In the genomic region with DNA sequence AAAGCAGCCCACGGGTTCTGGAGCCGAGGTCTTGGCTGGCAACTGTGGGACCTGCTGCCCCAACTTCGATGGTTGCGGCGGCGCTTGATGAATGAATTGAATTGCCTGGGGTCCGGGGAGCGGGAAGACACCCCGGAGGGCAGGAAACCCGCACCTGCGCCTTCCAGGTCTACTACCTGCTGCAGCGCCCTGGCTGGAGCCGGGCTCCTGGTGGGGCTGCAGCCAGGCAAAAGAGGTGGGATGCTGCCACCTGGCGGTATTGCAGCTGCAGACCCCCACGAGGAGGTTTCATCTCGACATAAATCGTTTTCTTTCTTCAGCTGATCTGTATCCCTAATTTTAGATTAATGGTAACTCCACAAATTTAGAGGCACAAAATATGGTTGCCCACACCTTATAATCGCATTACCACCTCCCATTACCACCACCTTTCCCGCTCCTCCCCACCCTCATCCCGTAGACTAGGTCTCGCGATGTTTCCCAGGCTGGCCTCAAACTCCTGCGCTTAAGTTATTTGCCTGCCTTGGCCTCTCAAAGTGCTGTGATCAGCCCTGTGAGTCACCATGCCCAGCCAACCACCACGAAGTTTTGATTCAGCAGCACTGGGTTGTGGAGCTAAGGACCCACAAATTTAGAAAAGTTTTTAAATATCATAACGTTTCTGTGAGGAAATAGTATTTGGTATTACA, we compare ENCODE assay signal across 8 cellular contexts.
DNase-seq lines count a peak whose midpoint lies in the region; ATAC-seq and TF ChIP-seq lines count a peak whose summit lies in the region.
"Not testable (repeated sequence)": the region's sequence is repeated elsewhere in the genome, so short reads cannot be mapped to it uniquely, and the experiment has no call there.

No MANE protein-coding gene starts in this region.

- not testable (repeated sequence) for H3K4me3 Mint-ChIP-seq in GM23338; activated CD4-positive, alpha-beta memory T cell treated with anti-CD3 and anti-CD28 coated beads, Interleukin-2, amount 10 ng/mL, durations not matched to agents 7 days and 5 days

- not testable (repeated sequence) for ATAC-seq in GM23338

- not testable (repeated sequence) for H3K27me3 Mint-ChIP-seq in GM23338 (ENCODE audit: insufficient read depth, low read depth, poor library complexity); activated CD4-positive, alpha-beta memory T cell treated with anti-CD3 and anti-CD28 coated beads, Interleukin-2, amount 10 ng/mL, durations not matched to agents 7 days and 5 days

- H3K27ac Mint-ChIP-seq in GM23338; activated CD4-positive, alpha-beta memory T cell treated with anti-CD3 and anti-CD28 coated beads, Interleukin-2, amount 10 ng/mL, durations not matched to agents 7 days and 5 days: not testable (repeated sequence)

- H2AFZ ChIP-seq in GM23338: not testable (repeated sequence)

- not testable (repeated sequence) for H3K9me2 ChIP-seq in GM23338 (ENCODE audit: insufficient read depth)

- CTCF ChIA-PET in RWPE1 (lab: Yijun Ruan, JAX): interaction anchor here (0.6 kb wide), 1 partner anchor 20 kb away, joined by 7 read pairs; no protein-coding TSS in a partner anchor
- CTCF ChIA-PET in activated CD4-positive, alpha-beta memory T cell treated with anti-CD3 and anti-CD28 coated beads, Interleukin-2, amount 10 ng/mL, durations not matched to agents 7 days and 5 days (lab: Charles Lee): not testable (repeated sequence)

- peaks cover 98% of the 10 kb centered on the region for H3K9me3 Mint-ChIP-seq in GM23338
- H3K9me3 Mint-ChIP-seq in activated CD4-positive, alpha-beta memory T cell treated with anti-CD3 and anti-CD28 coated beads, Interleukin-2, amount 10 ng/mL, durations not matched to agents 7 days and 5 days: peaks cover 12% of the 10 kb centered on the region

- H3K9me3 ChIP-seq in BE2C: not testable (repeated sequence)

- not testable (repeated sequence) for H3K4me1 Mint-ChIP-seq in GM23338; activated CD4-positive, alpha-beta memory T cell treated with anti-CD3 and anti-CD28 coated beads, Interleukin-2, amount 10 ng/mL, durations not matched to agents 7 days and 5 days

- not testable (repeated sequence) for H3K4me2 ChIP-seq in GM23338

- H3K4me1 ChIP-seq in BE2C; GM23338 (ENCODE audit: insufficient read depth): not testable (repeated sequence)

- H3K36me3 ChIP-seq in BE2C; GM23338 (ENCODE audit: insufficient read depth): not testable (repeated sequence)

- not testable (repeated sequence) for H3F3A ChIP-seq in GM23338 (replicated peaks; ENCODE audit: low read depth)

- peaks cover 36% of the 10 kb centered on the region for H3K36me3 Mint-ChIP-seq in GM23338 (ENCODE audit: low read depth)
- not testable (repeated sequence) for H3K36me3 Mint-ChIP-seq in activated CD4-positive, alpha-beta memory T cell treated with anti-CD3 and anti-CD28 coated beads, Interleukin-2, amount 10 ng/mL, durations not matched to agents 7 days and 5 days (ENCODE audit: low read depth)

- peak; percentile 70 for DNase-seq in BE2C
- peak; percentile 16 for DNase-seq in GM23338 (ENCODE audit: low spot score)
- DNase-seq in LNCaP clone FGC (ENCODE audit: low read depth): peak; percentile 32
- peak; percentile 61 for DNase-seq in NCI-H2227 (lab: John Stamatoyannopoulos, UW; ENCODE audit: unreplicated experiment)
- not testable (repeated sequence) for DNase-seq in RWPE1 (ENCODE audit: low spot score); choroid plexus epithelial cell (ENCODE audit: low read depth)
- DNase-seq in activated CD4-positive, alpha-beta memory T cell treated with anti-CD3 and anti-CD28 coated beads, Interleukin-2, amount 10 ng/mL, durations not matched to agents 7 days and 5 days: peak; percentile 35
- peak in 2 of 3 donors; percentile 3 to 15 for DNase-seq in stimulated activated CD4-positive, alpha-beta T cell treated with anti-CD3 and anti-CD28 coated beads, Interleukin-12 subunit alpha, Interleukin-12 subunit beta, amount 100 ng/mL, for 48 hours (ENCODE audit: low read depth in 2 of 3, low spot score in 1 of 3)

- peak; percentile 76 for TF ChIP-seq CTCF in BE2C (IDR thresholded peaks at IDR 0.05; ENCODE audit: low read depth, low read length)
- TF ChIP-seq CTCF in GM23338 (conservative IDR thresholded peaks at IDR 0.05; ENCODE audit: low read depth in 2 of 2): peak; percentile 34 to 40; a peak in 3 of 4 replicates
- TF ChIP-seq CTCF in LNCaP clone FGC (IDR thresholded peaks at IDR 0.05; ENCODE audit: control insufficient read depth, extremely low read depth, insufficient read depth): peak; percentile 48
- TF ChIP-seq CTCF in RWPE1 (conservative IDR thresholded peaks at IDR 0.05; ENCODE audit: low read depth): peak; percentile 32
- peak; percentile 20 for TF ChIP-seq CTCF in choroid plexus epithelial cell (conservative IDR thresholded peaks at IDR 0.05; ENCODE audit: low read depth, low read length)

- H4K20me1 ChIP-seq in GM23338 (replicated peaks; ENCODE audit: insufficient read depth): not testable (repeated sequence)

- not testable (repeated sequence) for H3K79me2 ChIP-seq in GM23338 (replicated peaks; ENCODE audit: insufficient read depth)

- H3K4me3 ChIP-seq in BE2C (ENCODE audit: low read depth, low read length) (peak overlapping the region; percentile 14; the same call in 1 of the 2 replicates), LNCaP clone FGC (ENCODE audit: low read depth, low read length) (peak overlapping the region; percentile 29; the same call in 1 of the 2 replicates)
- H3K4me3 ChIP-seq in GM23338; choroid plexus epithelial cell (ENCODE audit: low read depth, low read length): not testable (repeated sequence)

- POLR2A ChIA-PET in RWPE1 (lab: Yijun Ruan, JAX; ENCODE audit: low non-redundant PET); activated CD4-positive, alpha-beta memory T cell treated with anti-CD3 and anti-CD28 coated beads, Interleukin-2, amount 10 ng/mL, durations not matched to agents 7 days and 5 days (lab: Charles Lee): not testable (repeated sequence)

- H3K27me3 ChIP-seq in BE2C; GM23338 (ENCODE audit: insufficient read depth): not testable (repeated sequence)

- H3K27ac ChIP-seq in GM23338 (ENCODE audit: low read depth); RWPE1: not testable (repeated sequence)

Comparison
In these comparisons a context has a peak if more than half of its experiments do, and no peak if none do; other contexts are left out.
1. CTCF ChIP-seq: peak in every context shown above with its lines; median percentile 76 in BE2C; 48 in LNCaP clone FGC; 37 in GM23338; 32 in RWPE1; 20 in choroid plexus epithelial cell.